Comparison of ENCODE assay signal across 15 cellular contexts in the genomic region with DNA sequence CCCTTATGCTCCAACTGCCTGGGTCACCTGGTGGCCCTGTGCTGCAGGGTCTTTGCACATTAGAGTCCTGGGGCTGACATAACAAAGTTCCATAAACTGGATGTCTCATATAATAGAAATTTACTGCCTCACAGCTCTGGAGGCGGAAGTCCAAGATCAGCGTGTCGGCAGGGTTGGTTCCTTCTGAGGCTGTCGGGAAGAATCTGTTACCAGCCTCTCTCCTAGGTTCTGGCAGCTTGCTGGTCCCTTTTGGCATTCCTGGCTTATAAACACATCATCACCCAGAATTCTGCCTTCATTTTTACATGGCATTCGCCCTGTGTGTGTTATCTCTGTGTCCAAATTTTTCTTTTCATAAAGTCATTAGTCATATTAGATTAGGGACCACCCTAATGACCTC.
A peak's percentile ranks its signal among the peaks of the same experiment; 100 is the strongest.
DNase-seq lines count a peak whose midpoint lies in the region; ATAC-seq and TF ChIP-seq lines count a peak whose summit lies in the region.
"Had no signal": no experiment of that assay in that cellular context is flagged by ENCODE, and none has a peak within 500 bp of the region (broad histone marks: within the 10 kb centered on the region; RNA-seq: fewer than 3 reads in every experiment).

No MANE protein-coding gene starts in this region.

- TF ChIP-seq CTCF in activated CD8-positive, alpha-beta T cell treated with anti-CD3 and anti-CD28 coated beads for 36 hours (IDR thresholded peaks at IDR 0.05): no peak

- H3K27me3 Mint-ChIP-seq in activated CD8-positive, alpha-beta T cell treated with anti-CD3 and anti-CD28 coated beads, Interleukin-2, amount 10 ng/mL, durations not matched to agents 7 days and 5 days (ENCODE audit: low read depth): peaks cover 20% of the 10 kb centered on the region
- H3K27me3 Mint-ChIP-seq in activated CD8-positive, alpha-beta T cell treated with anti-CD3 and anti-CD28 coated beads for 36 hours: peaks cover 25% of the 10 kb centered on the region
- H3K27me3 Mint-ChIP-seq in activated CD8-positive, alpha-beta memory T cell treated with anti-CD3 and anti-CD28 coated beads, Interleukin-2, amount 10 ng/mL, durations not matched to agents 7 days and 5 days: peaks cover 18% of the 10 kb centered on the region

- ATAC-seq in activated CD8-positive, alpha-beta T cell treated with anti-CD3 and anti-CD28 coated beads, Interleukin-2, amount 10 ng/mL, durations not matched to agents 7 days and 5 days: no peak
- no peak for ATAC-seq in activated CD8-positive, alpha-beta T cell treated with anti-CD3 and anti-CD28 coated beads for 36 hours
- ATAC-seq in sciatic nerve: no peak
- no peak for ATAC-seq in activated CD8-positive, alpha-beta memory T cell treated with anti-CD3 and anti-CD28 coated beads, Interleukin-2, amount 10 ng/mL, durations not matched to agents 7 days and 5 days
- ATAC-seq: A549, GM23338 had no signal

- no peaks in the 10 kb centered on the region for H3K4me1 Mint-ChIP-seq in activated CD8-positive, alpha-beta T cell treated with anti-CD3 and anti-CD28 coated beads, Interleukin-2, amount 10 ng/mL, durations not matched to agents 7 days and 5 days (ENCODE audit: low read depth)
- H3K4me1 Mint-ChIP-seq in activated CD8-positive, alpha-beta T cell treated with anti-CD3 and anti-CD28 coated beads for 36 hours (ENCODE audit: low read depth): no peaks in the 10 kb centered on the region
- no peaks in the 10 kb centered on the region for H3K4me1 Mint-ChIP-seq in activated CD8-positive, alpha-beta memory T cell treated with anti-CD3 and anti-CD28 coated beads, Interleukin-2, amount 10 ng/mL, durations not matched to agents 7 days and 5 days
- H3K4me1 Mint-ChIP-seq: GM23338 had no signal

- peak; percentile 10 for DNase-seq in activated CD8-positive, alpha-beta T cell treated with anti-CD3 and anti-CD28 coated beads, Interleukin-2, amount 10 ng/mL, durations not matched to agents 7 days and 5 days
- DNase-seq in activated CD8-positive, alpha-beta T cell treated with anti-CD3 and anti-CD28 coated beads for 36 hours: no peak
- DNase-seq in mucosa of gallbladder (ENCODE audit: low spot score) (peak; percentile 6), sciatic nerve (ENCODE audit: low spot score) (peak; percentile 13), medulla oblongata (ENCODE audit: extremely low spot score) (no peak), activated gamma-delta T cell treated with Interleukin-2 at 50 U/mL for 16 hours (no peak), amygdala (lab: John Stamatoyannopoulos, UW) (no peak)
- DNase-seq in activated CD8-positive, alpha-beta memory T cell treated with anti-CD3 and anti-CD28 coated beads, Interleukin-2, amount 10 ng/mL, durations not matched to agents 7 days and 5 days: no peak
- DNase-seq: AML-193; Caco-2; CD4-positive, alpha-beta T cell; GDM1; HCEC 1CT had no signal

- CTCF ChIA-PET in activated CD8-positive, alpha-beta T cell treated with anti-CD3 and anti-CD28 coated beads, Interleukin-2, amount 10 ng/mL, durations not matched to agents 7 days and 5 days (lab: Charles Lee): no interaction called here
- CTCF ChIA-PET in activated CD8-positive, alpha-beta T cell treated with anti-CD3 and anti-CD28 coated beads for 36 hours (lab: Charles Lee): no interaction called here
- CTCF ChIA-PET in activated CD8-positive, alpha-beta memory T cell treated with anti-CD3 and anti-CD28 coated beads, Interleukin-2, amount 10 ng/mL, durations not matched to agents 7 days and 5 days (lab: Charles Lee): no interaction called here

- H3K4me3 Mint-ChIP-seq in activated CD8-positive, alpha-beta T cell treated with anti-CD3 and anti-CD28 coated beads, Interleukin-2, amount 10 ng/mL, durations not matched to agents 7 days and 5 days: no peak overlapping the region
- H3K4me3 Mint-ChIP-seq in activated CD8-positive, alpha-beta T cell treated with anti-CD3 and anti-CD28 coated beads for 36 hours: no peak overlapping the region
- H3K4me3 Mint-ChIP-seq in activated CD8-positive, alpha-beta memory T cell treated with anti-CD3 and anti-CD28 coated beads, Interleukin-2, amount 10 ng/mL, durations not matched to agents 7 days and 5 days: no peak overlapping the region
- H3K4me3 Mint-ChIP-seq: CD4-positive, alpha-beta T cell; GM23338 had no signal

- intact Hi-C loops in activated CD8-positive, alpha-beta T cell treated with anti-CD3 and anti-CD28 coated beads for 36 hours (cut with micrococcal nuclease): no loop called here
- intact Hi-C loops in sciatic nerve (cut with DNase I): no loop called here

- no peaks in the 10 kb centered on the region for H3K36me3 Mint-ChIP-seq in activated CD8-positive, alpha-beta T cell treated with anti-CD3 and anti-CD28 coated beads, Interleukin-2, amount 10 ng/mL, durations not matched to agents 7 days and 5 days (ENCODE audit: low read depth)
- no peaks in the 10 kb centered on the region for H3K36me3 Mint-ChIP-seq in activated CD8-positive, alpha-beta T cell treated with anti-CD3 and anti-CD28 coated beads for 36 hours (ENCODE audit: low read depth)
- no peaks in the 10 kb centered on the region for H3K36me3 Mint-ChIP-seq in activated CD8-positive, alpha-beta memory T cell treated with anti-CD3 and anti-CD28 coated beads, Interleukin-2, amount 10 ng/mL, durations not matched to agents 7 days and 5 days

- POLR2A ChIA-PET in activated CD8-positive, alpha-beta T cell treated with anti-CD3 and anti-CD28 coated beads, Interleukin-2, amount 10 ng/mL, durations not matched to agents 7 days and 5 days (lab: Charles Lee): no interaction called here
- POLR2A ChIA-PET in activated CD8-positive, alpha-beta T cell treated with anti-CD3 and anti-CD28 coated beads for 36 hours (lab: Charles Lee): no interaction called here

- peaks cover 6% of the 10 kb centered on the region for H3K9me3 Mint-ChIP-seq in activated CD8-positive, alpha-beta T cell treated with anti-CD3 and anti-CD28 coated beads, Interleukin-2, amount 10 ng/mL, durations not matched to agents 7 days and 5 days (ENCODE audit: insufficient read depth)
- peaks cover 7% of the 10 kb centered on the region for H3K9me3 Mint-ChIP-seq in activated CD8-positive, alpha-beta T cell treated with anti-CD3 and anti-CD28 coated beads for 36 hours
- H3K9me3 Mint-ChIP-seq in activated CD8-positive, alpha-beta memory T cell treated with anti-CD3 and anti-CD28 coated beads, Interleukin-2, amount 10 ng/mL, durations not matched to agents 7 days and 5 days (ENCODE audit: low read depth): no peaks in the 10 kb centered on the region

- no peak overlapping the region for H3K27ac Mint-ChIP-seq in activated CD8-positive, alpha-beta T cell treated with anti-CD3 and anti-CD28 coated beads, Interleukin-2, amount 10 ng/mL, durations not matched to agents 7 days and 5 days
- H3K27ac Mint-ChIP-seq in activated CD8-positive, alpha-beta T cell treated with anti-CD3 and anti-CD28 coated beads for 36 hours: no peak overlapping the region
- H3K27ac Mint-ChIP-seq in activated CD8-positive, alpha-beta memory T cell treated with anti-CD3 and anti-CD28 coated beads, Interleukin-2, amount 10 ng/mL, durations not matched to agents 7 days and 5 days: no peak overlapping the region
- H3K27ac Mint-ChIP-seq: CD4-positive, alpha-beta T cell; GM23338 had no signal

Comparison
In these comparisons a context has a peak if more than half of its experiments do, and no peak if none do; other contexts are left out.
1. DNase-seq: peak in activated CD8-positive, alpha-beta T cell treated with anti-CD3 and anti-CD28 coated beads, Interleukin-2, amount 10 ng/mL, durations not matched to agents 7 days and 5 days (single experiment), mucosa of gallbladder (single experiment) and sciatic nerve (single experiment); none in activated CD8-positive, alpha-beta T cell treated with anti-CD3 and anti-CD28 coated beads for 36 hours (single experiment), medulla oblongata (single experiment), activated CD8-positive, alpha-beta memory T cell treated with anti-CD3 and anti-CD28 coated beads, Interleukin-2, amount 10 ng/mL, durations not matched to agents 7 days and 5 days (single experiment), activated gamma-delta T cell treated with Interleukin-2 at 50 U/mL for 16 hours (single experiment) and amygdala (0 of 56).